Comparison of ENCODE assay signal across 8 cellular contexts in the genomic region with DNA sequence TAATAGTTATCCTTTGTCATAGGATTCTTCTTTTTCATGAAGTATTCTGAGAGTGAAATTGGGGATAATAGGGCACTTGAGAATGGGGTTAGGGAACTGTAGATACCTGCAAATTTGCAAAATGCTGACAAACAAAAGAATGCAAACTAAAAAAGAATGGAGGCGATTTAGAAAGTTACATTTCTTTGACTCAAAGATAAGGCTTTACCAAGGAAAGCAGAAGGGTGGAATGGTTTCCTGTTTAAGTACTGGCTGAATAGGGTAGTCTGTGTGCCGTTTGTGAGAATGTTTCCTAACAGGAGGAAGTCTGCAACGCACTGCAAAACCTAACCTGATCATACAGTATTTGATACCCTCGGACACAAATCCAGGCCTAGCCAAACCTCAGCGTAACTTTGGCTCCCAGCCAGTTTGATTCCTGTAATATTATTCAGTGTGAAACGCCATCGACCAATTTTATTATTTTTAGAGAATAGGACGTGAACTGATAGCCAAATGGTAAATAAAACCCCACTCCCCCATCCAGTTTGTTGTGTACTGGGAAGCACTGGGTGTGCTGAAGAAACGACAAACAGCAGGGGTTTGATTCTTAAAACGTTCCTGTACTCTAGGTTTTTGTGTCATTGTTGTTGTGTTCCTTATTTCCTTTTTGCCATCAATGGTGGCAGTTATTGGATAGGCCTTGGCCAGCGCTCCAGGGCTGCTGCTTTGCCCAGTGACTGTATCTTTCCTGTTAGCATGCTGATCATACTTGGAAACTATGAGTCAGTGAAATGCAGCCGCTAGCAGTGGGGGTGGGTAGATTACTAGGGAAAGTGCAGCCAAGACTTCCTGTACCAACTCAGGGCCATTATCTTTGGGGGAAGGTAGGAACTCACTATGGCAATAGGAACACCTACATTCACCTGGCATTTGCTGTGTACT.
A peak's percentile ranks its signal among the peaks of the same experiment; 100 is the strongest.
DNase-seq lines count a peak whose midpoint lies in the region; ATAC-seq and TF ChIP-seq lines count a peak whose summit lies in the region.

No MANE protein-coding gene starts in this region.

- no peaks in the 10 kb centered on the region for H3K36me3 ChIP-seq in tibial nerve

- CTCF ChIA-PET in RWPE1 (lab: Yijun Ruan, JAX) = interaction anchor here (0.6 kb wide), 1 partner anchor 140 kb away, joined by 9 read pairs; no protein-coding TSS in a partner anchor

- 9 to 11% methylated on average over 12 of the region's 12 CpGs for WGBS in tibial nerve, 2 donors

- POLR2A ChIA-PET in RWPE1 (lab: Yijun Ruan, JAX; ENCODE audit: low non-redundant PET) = interaction anchor here (1.0 kb wide), 1 partner anchor 148 kb away, joined by 3 read pairs; a partner anchor contains a TSS

- DNase-seq in C1 segment of cervical spinal cord (lab: John Stamatoyannopoulos, UW) = peak in 12 of 14 donors; percentile 30 to 87 (median 60)
- peak; percentile 86 for DNase-seq in HS-5 (ENCODE audit: low read depth)
- DNase-seq in RWPE1 (ENCODE audit: low spot score) = peak; percentile 91
- DNase-seq in activated gamma-delta T cell treated with anti-CD3 and anti-CD28 coated beads, Interleukin-2, amount 50 U/mL, for 16 hours (ENCODE audit: low read depth) = peak; percentile 30
- DNase-seq in foreskin melanocyte = peak; percentile 92
- DNase-seq in occipital lobe (lab: John Stamatoyannopoulos, UW) = peak; percentile 82
- DNase-seq in tibial nerve (ENCODE audit: low spot score in 2 of 2) = peak; percentile 62 to 79

- ATAC-seq in GM19468 (IDR thresholded peaks at IDR 0.05; ENCODE audit: extremely low read depth, unreplicated experiment) = peak; percentile 69

- no peaks in the 10 kb centered on the region for H3K27me3 ChIP-seq in tibial nerve

- H3K27ac ChIP-seq in RWPE1 (peak overlapping the region; percentile 51; the same call in 1 of the 2 replicates), tibial nerve (peak overlapping the region; percentile 57 to 87 (median 78))

- no peak for TF ChIP-seq POLR2A in tibial nerve (IDR thresholded peaks at IDR 0.05)

- TF ChIP-seq EP300 in tibial nerve (IDR thresholded peaks at IDR 0.05) = peak; percentile 85 to 99

- TF ChIP-seq CTCF in RWPE1 (conservative IDR thresholded peaks at IDR 0.05; ENCODE audit: low read depth) (no peak), tibial nerve (IDR thresholded peaks at IDR 0.05) (no peak)

- peaks cover 0 to 54% (median 41%) of the 10 kb centered on the region in 4 donors for H3K4me1 ChIP-seq in tibial nerve

- H3K4me3 ChIP-seq in tibial nerve = no peak overlapping the region

- H3K9me3 ChIP-seq in tibial nerve = no peaks in the 10 kb centered on the region

Comparison
In these comparisons a context has a peak if more than half of its experiments do, and no peak if none do; other contexts are left out.
1. DNase-seq: peak in every context shown above with its lines; median percentile 92 in foreskin melanocyte; 91 in RWPE1; 86 in HS-5; 82 in occipital lobe; 70 in tibial nerve; 60 in C1 segment of cervical spinal cord; 30 in activated gamma-delta T cell treated with anti-CD3 and anti-CD28 coated beads, Interleukin-2, amount 50 U/mL, for 16 hours.